In genomic region chr15:45921376-45921775, GRCh38 we compare ENCODE assay signal across 21 cellular contexts.
DNase-seq lines count a peak whose midpoint lies in the region; ATAC-seq, FAIRE-seq and TF ChIP-seq lines count a peak whose summit lies in the region.
"Had no signal": no experiment of that assay in that cellular context is flagged by ENCODE, and none has a peak within 500 bp of the region (broad histone marks: within the 10 kb centered on the region; RNA-seq: fewer than 3 reads in every experiment).

No MANE protein-coding gene starts in this region.

- H3K36me3 Mint-ChIP-seq in endodermal cell (ENCODE audit: low read depth) (no peaks in the 10 kb centered on the region), nephron progenitor cell (ENCODE audit: low read depth) (no peaks in the 10 kb centered on the region)
- H3K36me3 Mint-ChIP-seq: activated CD4-positive, alpha-beta memory T cell treated with anti-CD3 and anti-CD28 coated beads for 36 hours; memory B cell had no signal

- H3K4me3 Mint-ChIP-seq in endodermal cell, result no peak overlapping the region
- H3K4me3 Mint-ChIP-seq in nephron progenitor cell, result no peak overlapping the region
- H3K4me3 Mint-ChIP-seq: activated CD4-positive, alpha-beta memory T cell treated with anti-CD3 and anti-CD28 coated beads for 36 hours; B cell; memory B cell had no signal

- peak; percentile 62 for DNase-seq in DMS53 (lab: John Stamatoyannopoulos, UW)
- DNase-seq in PC-3, result no peak
- DNase-seq in endodermal cell, result peak; percentile 52
- DNase-seq in nephron progenitor cell, result no peak
- no peak for DNase-seq in GM19239 (ENCODE audit: insufficient read length, low spot score)
- DNase-seq in T1000 (lab: John Stamatoyannopoulos, UW), result no peak
- DNase-seq in activated CD8-positive, alpha-beta memory T cell treated with anti-CD3 and anti-CD28 coated beads, Interleukin-2, amount 50 U/mL, for 48 hours, result no peak
- DNase-seq: activated CD4-positive, alpha-beta memory T cell treated with anti-CD3 and anti-CD28 coated beads for 36 hours; activated effector memory CD4-positive, alpha-beta T cell treated with Interleukin-2 at 50 U/mL for 16 hours; aorta; DMS79 treated with DMSO at 0.1 percent for 48 hours; KBM-7; NCI-H187; NCI-H748 treated with DMSO at 0.1 percent for 48 hours; occipital lobe; SHP77 treated with DMSO at 0.1 percent for 48 hours had no signal

- H3K27ac ChIP-seq in PC-3 (ENCODE audit: low read length) (no peak overlapping the region), endodermal cell (ENCODE audit: low read depth, low read length) (no peak overlapping the region)

- no peaks in the 10 kb centered on the region for H3K27me3 Mint-ChIP-seq in endodermal cell (ENCODE audit: insufficient read depth)
- peaks cover 3% of the 10 kb centered on the region for H3K27me3 Mint-ChIP-seq in nephron progenitor cell (ENCODE audit: low read depth, poor library complexity)
- H3K27me3 Mint-ChIP-seq: activated CD4-positive, alpha-beta memory T cell treated with anti-CD3 and anti-CD28 coated beads for 36 hours; B cell; memory B cell had no signal

- BruUV-seq in PC-3 (replicated peaks; lab: Mats Ljungman, UMichigan), result no TSS peak

- no peak for FAIRE-seq in GM19239 (lab: Jason Lieb, UNC)
- FAIRE-seq: TTC549 had no signal

- ATAC-seq in PC-3, result no peak
- no peak for ATAC-seq in HG03025 (IDR thresholded peaks at IDR 0.05; ENCODE audit: low FRiP score, unreplicated experiment)
- ATAC-seq: HCT116 had no signal

- intact Hi-C loops in PC-3 (cut with micrococcal nuclease), result loop anchor here (2.0 kb wide), 1 partner anchor 21 kb away; no protein-coding TSS in a partner anchor

- peak overlapping the region; percentile 79 for H2AFZ ChIP-seq in PC-3 (ENCODE audit: low read length)

- H4K20me1 ChIP-seq in PC-3 (ENCODE audit: low read length), result no peaks in the 10 kb centered on the region

- CTCF ChIA-PET in PC-3 (lab: Charles Lee), result no interaction called here

- H3K79me2 ChIP-seq in PC-3 (ENCODE audit: low read length), result no peaks in the 10 kb centered on the region

- TF ChIP-seq CTCF in PC-3 (conservative IDR thresholded peaks at IDR 0.05; ENCODE audit: low read depth, low read length) (no peak), endodermal cell (conservative IDR thresholded peaks at IDR 0.05) (no peak), nephron progenitor cell (IDR thresholded peaks at IDR 0.05) (no peak)

- H3K9ac ChIP-seq in PC-3 (ENCODE audit: low read length), result no peak overlapping the region
- no peak overlapping the region for H3K9ac ChIP-seq in endodermal cell (ENCODE audit: extremely low read depth, low read length, poor library complexity, severe bottlenecking)

- H3K36me3 ChIP-seq in PC-3 (ENCODE audit: low read depth, low read length) (no peaks in the 10 kb centered on the region), endodermal cell (ENCODE audit: control insufficient read depth, insufficient read depth, low read length) (no peaks in the 10 kb centered on the region)

- peaks cover 14% of the 10 kb centered on the region for H3K4me1 ChIP-seq in PC-3 (ENCODE audit: insufficient read depth, low read length)
- no peaks in the 10 kb centered on the region for H3K4me1 ChIP-seq in endodermal cell (ENCODE audit: control insufficient read depth, insufficient read depth, low read length)

- H3K4me3 ChIP-seq in PC-3 (ENCODE audit: low read length) (no peak overlapping the region), endodermal cell (ENCODE audit: low read length) (no peak overlapping the region)

- H3K4me1 Mint-ChIP-seq in endodermal cell (no peaks in the 10 kb centered on the region), nephron progenitor cell (no peaks in the 10 kb centered on the region)
- H3K4me1 Mint-ChIP-seq: B cell, memory B cell had no signal

- no peaks in the 10 kb centered on the region for H3K9me3 ChIP-seq in PC-3 (ENCODE audit: low read length)
- H3K9me3 ChIP-seq in endodermal cell (ENCODE audit: control insufficient read depth, low read length), result no peaks in the 10 kb centered on the region

- no peak overlapping the region for H3K27ac Mint-ChIP-seq in endodermal cell
- H3K27ac Mint-ChIP-seq in nephron progenitor cell, result peak overlapping the region; percentile 63
- H3K27ac Mint-ChIP-seq: activated CD4-positive, alpha-beta memory T cell treated with anti-CD3 and anti-CD28 coated beads for 36 hours; B cell; memory B cell had no signal

- no peaks in the 10 kb centered on the region for H3F3A ChIP-seq in PC-3 (ENCODE audit: low read length, unreplicated experiment)

- H3K9me2 ChIP-seq in PC-3 (replicated peaks; ENCODE audit: low read length), result no peaks in the 10 kb centered on the region

- POLR2A ChIA-PET in PC-3 (lab: Charles Lee; ENCODE audit: unreplicated experiment), result no interaction called here

- H3K4me2 ChIP-seq in PC-3 (ENCODE audit: low read length), result no peak overlapping the region

- no peaks in the 10 kb centered on the region for H3K9me3 Mint-ChIP-seq in endodermal cell
- H3K9me3 Mint-ChIP-seq in nephron progenitor cell, result no peaks in the 10 kb centered on the region
- H3K9me3 Mint-ChIP-seq: activated CD4-positive, alpha-beta memory T cell treated with anti-CD3 and anti-CD28 coated beads for 36 hours had no signal

- 82 to 95% methylated on average over 4 of the region's 4 CpGs for WGBS in endodermal cell (ENCODE audit: insufficient coverage in 1 of 2, insufficient read length in 1 of 2), 2 experiments

- H3K27me3 ChIP-seq in PC-3 (ENCODE audit: low read length), result no peaks in the 10 kb centered on the region
- H3K27me3 ChIP-seq in endodermal cell (ENCODE audit: control insufficient read depth, insufficient read depth, low read length, poor library complexity, severe bottlenecking), result no peaks in the 10 kb centered on the region

Comparison
In these comparisons a context has a peak if more than half of its experiments do, and no peak if none do; other contexts are left out.
1. DNase-seq: peak in DMS53 (single experiment) and endodermal cell (single experiment); none in PC-3 (single experiment), nephron progenitor cell (single experiment), GM19239 (single experiment), T1000 (single experiment) and activated CD8-positive, alpha-beta memory T cell treated with anti-CD3 and anti-CD28 coated beads, Interleukin-2, amount 50 U/mL, for 48 hours (single experiment).